8 cellular contexts compared by ENCODE assay signal in the genomic region with DNA sequence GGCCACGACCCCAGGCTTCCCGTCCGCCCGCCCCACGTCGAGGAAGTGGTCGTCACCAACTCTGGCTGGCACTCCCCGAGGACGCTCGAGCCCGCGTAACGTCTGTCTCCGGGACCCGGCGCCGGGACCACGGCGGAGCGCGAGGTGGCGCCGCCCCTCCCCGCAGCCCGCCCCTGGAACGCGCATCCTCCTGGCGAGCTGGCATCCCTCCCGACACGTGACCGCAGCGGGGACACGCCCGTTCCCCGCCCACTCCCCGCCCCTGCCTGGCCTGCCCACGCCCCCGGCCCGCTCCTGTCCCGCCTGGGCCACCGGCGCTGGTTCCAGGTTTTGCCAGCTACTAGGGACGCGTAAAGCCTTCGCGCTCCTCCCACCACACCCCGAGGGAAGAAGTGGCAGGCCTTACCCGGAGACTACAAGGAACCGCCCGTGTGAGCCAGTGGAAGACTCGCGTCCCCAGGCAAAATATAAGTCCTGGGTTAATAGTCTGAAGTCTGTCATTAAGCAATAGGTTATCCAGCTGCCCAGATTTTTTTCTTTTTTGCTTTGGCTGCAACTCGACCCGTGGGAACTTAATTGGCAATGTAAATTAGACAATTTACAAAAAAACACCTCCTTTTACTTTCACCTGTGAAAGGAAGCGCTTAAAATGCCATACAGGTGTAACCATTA. TPM values are rescaled to one million over a fixed set of nuclear protein-coding genes. Genes with fewer than 3 reads are reported as not detected.
DNase-seq lines count a peak whose midpoint lies in the region; ATAC-seq lines count a peak whose summit lies in the region.

A gene (minus strand): TSS at position 131 of the 672 bp plus-strand sequence. CDS start 20,291 bp downstream, outside the sequence.

- H3K4me2 ChIP-seq in neuronal stem cell (ENCODE audit: insufficient read depth, low read length, poor library complexity, severe bottlenecking): peak within 1 kb of the TSS; percentile 70

- H2AK5ac ChIP-seq in neuronal stem cell (ENCODE audit: low read depth, low read length): no peak within 1 kb of the TSS

- H3K23ac ChIP-seq in neuronal stem cell (ENCODE audit: low read depth, low read length, poor library complexity): no peak within 1 kb of the TSS

- no peak within 1 kb of the TSS for H2BK120ac ChIP-seq in neuronal stem cell (ENCODE audit: low read depth, low read length)

- H2BK12ac ChIP-seq in neuronal stem cell (ENCODE audit: low read length): no peak within 1 kb of the TSS

- H4K8ac ChIP-seq in neuronal stem cell (ENCODE audit: low read depth, low read length): no peak within 1 kb of the TSS

- no peak within 1 kb of the TSS for H4K91ac ChIP-seq in neuronal stem cell (ENCODE audit: low read depth, low read length, poor library complexity)

- H3K27ac Mint-ChIP-seq in activated naive CD4-positive, alpha-beta T cell treated with anti-CD3 and anti-CD28 coated beads, Interleukin-2, amount 50 U/mL, for 72 hours: peak within 1 kb of the TSS in 1 of 2 donors; percentile 62

- peak within 1 kb of the TSS; percentile 65 to 96 for H3K4me3 ChIP-seq in neuronal stem cell (ENCODE audit: low read length in 2 of 2)
- peak within 1 kb of the TSS; percentile 88 to 93 for H3K4me3 ChIP-seq in stomach smooth muscle (ENCODE audit: low read length in 2 of 2)

- peak within 1 kb of the TSS; percentile 5 for H3K14ac ChIP-seq in neuronal stem cell (ENCODE audit: low read length)

- peak within 1 kb of the TSS; percentile 91 for H3K18ac ChIP-seq in neuronal stem cell (ENCODE audit: low read length)

- H3K79me1 ChIP-seq in neuronal stem cell (ENCODE audit: low read depth, low read length): no peaks in the 10 kb centered on the region

- no CpG with 5 or more reads among the region's 55 CpGs for WGBS in neuronal stem cell (ENCODE audit: extremely low coverage in 2 of 2, insufficient read length in 2 of 2, insufficient replicate concordance in 1 of 2), 2 donors

- H3K36me3 Mint-ChIP-seq in activated naive CD4-positive, alpha-beta T cell treated with anti-CD3 and anti-CD28 coated beads, Interleukin-2, amount 50 U/mL, for 72 hours: peaks cover 0 to 4% of the 10 kb centered on the region in 2 donors

- H3K4me1 ChIP-seq in neuronal stem cell (ENCODE audit: control insufficient read depth in 2 of 2, insufficient read depth in 1 of 2, low read depth in 1 of 2, low read length in 2 of 2): peaks cover 5 to 7% of the 10 kb centered on the region in 2 donors
- H3K4me1 ChIP-seq in stomach smooth muscle (ENCODE audit: control insufficient read depth, insufficient read depth, low read length): peaks cover 6% of the 10 kb centered on the region

- in situ Hi-C loops in ACHN (cut with HindIII; ENCODE audit: low pct_ligation_motif_present, low pct_unique_long_range_greater_than_20kb, low sequenced_read_pairs): no loop called here

- peak within 1 kb of the TSS; percentile 90 for H2AFZ ChIP-seq in neuronal stem cell (ENCODE audit: low read length)

- peak; percentile 50 for ATAC-seq in GM21367 (IDR thresholded peaks at IDR 0.05; ENCODE audit: unreplicated experiment)
- peak; percentile 85 to 88 for ATAC-seq in activated naive CD4-positive, alpha-beta T cell treated with anti-CD3 and anti-CD28 coated beads, Interleukin-2, amount 50 U/mL, for 72 hours

- peak within 1 kb of the TSS; percentile 35 for H2BK5ac ChIP-seq in neuronal stem cell (ENCODE audit: low read length)

- H3K27ac ChIP-seq in neuronal stem cell (replicated peaks; ENCODE audit: low read length) (peak within 1 kb of the TSS; percentile 75), stomach smooth muscle (ENCODE audit: low read length) (peak within 1 kb of the TSS; percentile 13)

- H3K27me3 ChIP-seq in neuronal stem cell (ENCODE audit: control insufficient read depth in 3 of 3, insufficient read depth in 3 of 3, low read depth in 1 of 3, low read length in 3 of 3) (no peaks in the 10 kb centered on the region), stomach smooth muscle (ENCODE audit: control insufficient read depth in 1 of 2, insufficient read depth in 2 of 2, low read length in 2 of 2) (no peaks in the 10 kb centered on the region)

- no peaks in the 10 kb centered on the region for H3K9me3 Mint-ChIP-seq in activated naive CD4-positive, alpha-beta T cell treated with anti-CD3 and anti-CD28 coated beads, Interleukin-2, amount 50 U/mL, for 72 hours

- DNase-seq in ACHN (peak; percentile 91), NCI-H1092 treated with DMSO at 0.1 percent for 48 hours (lab: John Stamatoyannopoulos, UW) (peak; percentile 92), SKM-1 (lab: John Stamatoyannopoulos, UW; ENCODE audit: unreplicated experiment) (peak; percentile 88), germinal center (ENCODE audit: low spot score) (peak; percentile 88), neuronal stem cell (ENCODE audit: low spot score) (peak; percentile 95)
- peak; percentile 67 to 75 for DNase-seq in activated naive CD4-positive, alpha-beta T cell treated with anti-CD3 and anti-CD28 coated beads, Interleukin-2, amount 50 U/mL, for 72 hours (ENCODE audit: low spot score in 2 of 2)

- H2BK15ac ChIP-seq in neuronal stem cell (ENCODE audit: low read length): peak within 1 kb of the TSS; percentile 29

- H3K9ac ChIP-seq in neuronal stem cell (ENCODE audit: low read depth, low read length, poor library complexity) (peak within 1 kb of the TSS; percentile 67), stomach smooth muscle (ENCODE audit: low read length in 2 of 2) (peak within 1 kb of the TSS; percentile 48 to 55)

- H3K36me3 ChIP-seq in neuronal stem cell (replicated peaks in 1 of 2; ENCODE audit: control insufficient read depth in 2 of 2, insufficient read depth in 2 of 2, low read length in 2 of 2): peaks cover 0 to 4% of the 10 kb centered on the region in 2 donors
- H3K36me3 ChIP-seq in stomach smooth muscle (ENCODE audit: control insufficient read depth in 2 of 2, insufficient read depth in 2 of 2, low read length in 2 of 2): no peaks in the 10 kb centered on the region

- no peaks in the 10 kb centered on the region for H3K9me3 ChIP-seq in neuronal stem cell (replicated peaks in 1 of 2; ENCODE audit: control insufficient read depth in 2 of 2, insufficient read depth in 1 of 2, low read depth in 1 of 2, low read length in 2 of 2)
- H3K9me3 ChIP-seq in stomach smooth muscle (ENCODE audit: control insufficient read depth in 2 of 2, low read length in 2 of 2): no peaks in the 10 kb centered on the region

- H3K4ac ChIP-seq in neuronal stem cell (ENCODE audit: low read length): no peak within 1 kb of the TSS

RNA-seq across cellular contexts. Expression of the gene that starts here (rescaled TPM):
- total RNA-seq in activated naive CD4-positive, alpha-beta T cell treated with anti-CD3 and anti-CD28 coated beads, Interleukin-2, amount 50 U/mL, for 72 hours: 1 to 10 TPM; 2.3 to 5.4 TPM
- polyA plus RNA-seq in neuronal stem cell (2013, experiment 1 of 2): 44.7 TPM
- polyA plus RNA-seq in neuronal stem cell (2013, experiment 2 of 2): 45.3 TPM

Comparison
In these comparisons a context has a peak if more than half of its experiments do, and no peak if none do; other contexts are left out.
1. Peak in every context shown above with its lines: DNase-seq, ATAC-seq, H3K4me3 ChIP-seq and H3K27ac ChIP-seq.